In genomic region chr19:37997911-37998344, GRCh38 we compare ENCODE assay signal across 12 cellular contexts.
A peak's percentile ranks its signal among the peaks of the same experiment; 100 is the strongest.
DNase-seq lines count a peak whose midpoint lies in the region; ATAC-seq and TF ChIP-seq lines count a peak whose summit lies in the region.
"Had no signal": no experiment of that assay in that cellular context is flagged by ENCODE, and none has a peak within 500 bp of the region (broad histone marks: within the 10 kb centered on the region; RNA-seq: fewer than 3 reads in every experiment).

No MANE protein-coding gene starts in this region.

- H3K27ac Mint-ChIP-seq in activated naive CD8-positive, alpha-beta T cell treated with anti-CD3 and anti-CD28 coated beads, Interleukin-2, amount 50 U/mL, for 24 hours, result peak overlapping the region; percentile 46
- no peak overlapping the region for H3K27ac Mint-ChIP-seq in activated naive CD8-positive, alpha-beta T cell treated with anti-CD3 and anti-CD28 coated beads for 36 hours
- H3K27ac Mint-ChIP-seq in stimulated activated naive CD8-positive, alpha-beta T cell treated with anti-CD3 and anti-CD28 coated beads, Interleukin-15, Interleukin-2, amounts not matched to agents 100 ng/mL and 50 ng/mL, for 24 hours, result peak overlapping the region; percentile 40
- H3K27ac Mint-ChIP-seq: activated CD4-positive, alpha-beta T cell treated with anti-CD3 and anti-CD28 coated beads, Interleukin-2, amount 10 ng/mL, durations not matched to agents 7 days and 5 days had no signal

- ATAC-seq in activated naive CD8-positive, alpha-beta T cell treated with anti-CD3 and anti-CD28 coated beads, Interleukin-2, amount 50 U/mL, for 24 hours, result peak; percentile 84
- no peak for ATAC-seq in GM21737 (IDR thresholded peaks at IDR 0.05; ENCODE audit: unreplicated experiment)

- H3K36me3 ChIP-seq in SJSA1, result no peaks in the 10 kb centered on the region
- H3K36me3 ChIP-seq: upper lobe of left lung had no signal

- peaks cover 32% of the 10 kb centered on the region for H3K4me1 Mint-ChIP-seq in activated naive CD8-positive, alpha-beta T cell treated with anti-CD3 and anti-CD28 coated beads, Interleukin-2, amount 50 U/mL, for 24 hours
- peaks cover 6% of the 10 kb centered on the region for H3K4me1 Mint-ChIP-seq in activated naive CD8-positive, alpha-beta T cell treated with anti-CD3 and anti-CD28 coated beads for 36 hours
- peaks cover 34% of the 10 kb centered on the region for H3K4me1 Mint-ChIP-seq in stimulated activated naive CD8-positive, alpha-beta T cell treated with anti-CD3 and anti-CD28 coated beads, Interleukin-15, Interleukin-2, amounts not matched to agents 100 ng/mL and 50 ng/mL, for 24 hours (ENCODE audit: low read depth)

- peaks cover 38% of the 10 kb centered on the region for H3K4me1 ChIP-seq in SJSA1 (replicated peaks)

- no peaks in the 10 kb centered on the region for H3K36me3 Mint-ChIP-seq in activated naive CD8-positive, alpha-beta T cell treated with anti-CD3 and anti-CD28 coated beads, Interleukin-2, amount 50 U/mL, for 24 hours (ENCODE audit: low read depth)
- no peaks in the 10 kb centered on the region for H3K36me3 Mint-ChIP-seq in activated naive CD8-positive, alpha-beta T cell treated with anti-CD3 and anti-CD28 coated beads for 36 hours
- peaks cover 6% of the 10 kb centered on the region for H3K36me3 Mint-ChIP-seq in stimulated activated naive CD8-positive, alpha-beta T cell treated with anti-CD3 and anti-CD28 coated beads, Interleukin-15, Interleukin-2, amounts not matched to agents 100 ng/mL and 50 ng/mL, for 24 hours (ENCODE audit: low read depth)

- no peak overlapping the region for H3K4me3 Mint-ChIP-seq in activated naive CD8-positive, alpha-beta T cell treated with anti-CD3 and anti-CD28 coated beads, Interleukin-2, amount 50 U/mL, for 24 hours
- no peak overlapping the region for H3K4me3 Mint-ChIP-seq in activated naive CD8-positive, alpha-beta T cell treated with anti-CD3 and anti-CD28 coated beads for 36 hours
- H3K4me3 Mint-ChIP-seq in stimulated activated naive CD8-positive, alpha-beta T cell treated with anti-CD3 and anti-CD28 coated beads, Interleukin-15, Interleukin-2, amounts not matched to agents 100 ng/mL and 50 ng/mL, for 24 hours, result no peak overlapping the region
- H3K4me3 Mint-ChIP-seq: activated CD4-positive, alpha-beta T cell treated with anti-CD3 and anti-CD28 coated beads, Interleukin-2, amount 10 ng/mL, durations not matched to agents 7 days and 5 days had no signal

- no peaks in the 10 kb centered on the region for H3K9me3 ChIP-seq in SJSA1 (replicated peaks)
- H3K9me3 ChIP-seq: upper lobe of left lung had no signal

- H3K27me3 Mint-ChIP-seq in activated naive CD8-positive, alpha-beta T cell treated with anti-CD3 and anti-CD28 coated beads, Interleukin-2, amount 50 U/mL, for 24 hours, result no peaks in the 10 kb centered on the region
- no peaks in the 10 kb centered on the region for H3K27me3 Mint-ChIP-seq in activated naive CD8-positive, alpha-beta T cell treated with anti-CD3 and anti-CD28 coated beads for 36 hours
- H3K27me3 Mint-ChIP-seq in stimulated activated naive CD8-positive, alpha-beta T cell treated with anti-CD3 and anti-CD28 coated beads, Interleukin-15, Interleukin-2, amounts not matched to agents 100 ng/mL and 50 ng/mL, for 24 hours, result no peaks in the 10 kb centered on the region
- H3K27me3 Mint-ChIP-seq: activated CD4-positive, alpha-beta T cell treated with anti-CD3 and anti-CD28 coated beads, Interleukin-2, amount 10 ng/mL, durations not matched to agents 7 days and 5 days had no signal

- H3K4me3 ChIP-seq in SJSA1, result no peak overlapping the region
- no peak overlapping the region for H3K4me3 ChIP-seq in fibroblast of villous mesenchyme (ENCODE audit: low read depth, low read length)
- H3K4me3 ChIP-seq: upper lobe of left lung had no signal

- peak overlapping the region; percentile 94 for H3K27ac ChIP-seq in SJSA1

- no peak for DNase-seq in activated naive CD8-positive, alpha-beta T cell treated with anti-CD3 and anti-CD28 coated beads, Interleukin-2, amount 50 U/mL, for 24 hours
- DNase-seq in activated naive CD8-positive, alpha-beta T cell treated with anti-CD3 and anti-CD28 coated beads for 36 hours, result no peak
- DNase-seq in SJSA1 (ENCODE audit: low read depth in 1 of 2, low spot score in 2 of 2) (peak; percentile 64 to 77), fibroblast of villous mesenchyme (ENCODE audit: low read depth) (peak; percentile 81), DMS79 (lab: John Stamatoyannopoulos, UW) (no peak)
- DNase-seq in activated CD4-positive, CD25-positive, alpha-beta regulatory T cell treated with anti-CD3 and anti-CD28 coated beads, Interleukin-2, amount 50 U/mL, for 72 hours, result no peak
- DNase-seq: activated CD4-positive, alpha-beta T cell treated with anti-CD3 and anti-CD28 coated beads, Interleukin-2, amount 10 ng/mL, durations not matched to agents 7 days and 5 days; DND-41; NCI-H2081; upper lobe of left lung had no signal

- no peaks in the 10 kb centered on the region for H3K27me3 ChIP-seq in SJSA1 (replicated peaks)
- H3K27me3 ChIP-seq: upper lobe of left lung had no signal

- TF ChIP-seq CTCF in fibroblast of villous mesenchyme (IDR thresholded peaks at IDR 0.05; ENCODE audit: insufficient read depth, low read depth, low read length), result no peak

- H3K9me3 Mint-ChIP-seq in activated naive CD8-positive, alpha-beta T cell treated with anti-CD3 and anti-CD28 coated beads, Interleukin-2, amount 50 U/mL, for 24 hours, result no peaks in the 10 kb centered on the region
- no peaks in the 10 kb centered on the region for H3K9me3 Mint-ChIP-seq in activated naive CD8-positive, alpha-beta T cell treated with anti-CD3 and anti-CD28 coated beads for 36 hours
- H3K9me3 Mint-ChIP-seq in stimulated activated naive CD8-positive, alpha-beta T cell treated with anti-CD3 and anti-CD28 coated beads, Interleukin-15, Interleukin-2, amounts not matched to agents 100 ng/mL and 50 ng/mL, for 24 hours, result no peaks in the 10 kb centered on the region
- H3K9me3 Mint-ChIP-seq: activated CD4-positive, alpha-beta T cell treated with anti-CD3 and anti-CD28 coated beads, Interleukin-2, amount 10 ng/mL, durations not matched to agents 7 days and 5 days had no signal

Comparison
In these comparisons a context has a peak if more than half of its experiments do, and no peak if none do; other contexts are left out.
1. DNase-seq: peak in SJSA1 (2 of 2) and fibroblast of villous mesenchyme (single experiment); none in activated naive CD8-positive, alpha-beta T cell treated with anti-CD3 and anti-CD28 coated beads, Interleukin-2, amount 50 U/mL, for 24 hours (single experiment), activated naive CD8-positive, alpha-beta T cell treated with anti-CD3 and anti-CD28 coated beads for 36 hours (single experiment), DMS79 (single experiment) and activated CD4-positive, CD25-positive, alpha-beta regulatory T cell treated with anti-CD3 and anti-CD28 coated beads, Interleukin-2, amount 50 U/mL, for 72 hours (single experiment).